In the genomic region with DNA sequence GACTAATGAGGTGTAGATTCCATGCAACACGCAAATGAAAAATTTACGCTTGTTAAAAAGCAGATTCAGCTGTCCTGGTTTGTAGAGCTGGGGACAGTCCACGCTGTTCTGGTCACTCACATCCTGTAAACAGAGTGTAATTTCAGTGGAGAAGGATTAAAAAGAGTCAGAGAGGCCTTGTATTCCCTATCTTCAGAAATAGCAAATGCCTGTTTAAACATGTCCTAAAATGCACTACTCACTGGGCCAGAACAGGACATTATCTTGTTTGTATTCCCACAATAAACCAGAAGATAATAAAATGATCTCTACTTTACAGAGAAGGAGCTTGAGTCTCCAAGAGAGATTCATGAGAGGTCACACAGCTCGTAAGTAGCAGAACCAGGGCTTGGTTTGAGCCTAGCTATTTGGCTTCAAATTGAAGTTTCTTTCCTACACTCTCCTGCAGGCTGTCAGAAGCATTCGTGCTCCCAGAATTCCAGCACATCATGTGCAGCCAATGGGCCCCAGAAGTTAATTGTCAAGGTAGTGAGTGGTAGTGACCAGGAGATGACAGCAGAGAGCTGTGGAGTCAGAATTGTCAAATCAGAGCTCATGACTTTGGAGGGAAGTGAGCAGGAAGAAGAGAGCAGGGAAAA, we compare ENCODE assay signal across 9 cellular contexts.
DNase-seq lines count a peak whose midpoint lies in the region; ATAC-seq and TF ChIP-seq lines count a peak whose summit lies in the region.
"Had no signal": no experiment of that assay in that cellular context is flagged by ENCODE, and none has a peak within 500 bp of the region (broad histone marks: within the 10 kb centered on the region; RNA-seq: fewer than 3 reads in every experiment).

No MANE protein-coding gene starts in this region.

- peaks cover 7 to 37% (median 27%) of the 10 kb centered on the region in 4 donors for H3K4me1 ChIP-seq in tibial artery

- intact Hi-C loops in tibial artery (cut with DNase I; ENCODE audit: low total_unique reads), result no loop called here

- no peaks in the 10 kb centered on the region for H3K9me3 ChIP-seq in tibial artery

- H3K36me3 ChIP-seq in brain microvascular endothelial cell (replicated peaks) (no peaks in the 10 kb centered on the region), tibial artery (no peaks in the 10 kb centered on the region)

- no peak overlapping the region for H3K4me3 ChIP-seq in brain microvascular endothelial cell (ENCODE audit: low read depth, low read length)
- H3K4me3 ChIP-seq in tibial artery, result no peak overlapping the region

- in situ Hi-C loops in brain microvascular endothelial cell (cut with HindIII; ENCODE audit: low pct_ligation_motif_present, low sequenced_read_pairs), result no loop called here

- DNase-seq in HuH-7.5 (ENCODE audit: low spot score), result peak; percentile 12
- DNase-seq in brain microvascular endothelial cell, result no peak
- no peak for DNase-seq in left lobe of liver (ENCODE audit: low spot score)
- peak; percentile 35 to 67 for DNase-seq in tibial artery
- DNase-seq in KG1 (lab: John Stamatoyannopoulos, UW), result no peak
- no peak for DNase-seq in DMS 273 treated with DMSO at 0.1 percent for 48 hours (lab: John Stamatoyannopoulos, UW)
- no peak for DNase-seq in stimulated activated CD4-positive, alpha-beta T cell treated with anti-CD3 and anti-CD28 coated beads, Interleukin-12 subunit alpha, Interleukin-12 subunit beta, amount 100 ng/mL, for 4 hours
- DNase-seq: T-helper 2 cell had no signal

- H3K27ac ChIP-seq in brain microvascular endothelial cell (no peak overlapping the region), tibial artery (peak overlapping the region; percentile 80 to 86)

- ATAC-seq in left lobe of liver (peak; percentile 94), HG03520 (IDR thresholded peaks at IDR 0.05; ENCODE audit: unreplicated experiment) (no peak)

- TF ChIP-seq CTCF in brain microvascular endothelial cell (IDR thresholded peaks at IDR 0.05; ENCODE audit: low read depth, low read length, missing control alignments) (peak; percentile 20), tibial artery (IDR thresholded peaks at IDR 0.05) (peak; percentile 14 to 27)

- H3K27me3 ChIP-seq in brain microvascular endothelial cell (replicated peaks), result no peaks in the 10 kb centered on the region
- H3K27me3 ChIP-seq in tibial artery, result no peaks in the 10 kb centered on the region

Comparison
In these comparisons a context has a peak if more than half of its experiments do, and no peak if none do; other contexts are left out.
1. DNase-seq: peak in HuH-7.5 (single experiment) and tibial artery (2 of 2); none in brain microvascular endothelial cell (single experiment), left lobe of liver (single experiment), KG1 (single experiment), DMS 273 treated with DMSO at 0.1 percent for 48 hours (single experiment) and stimulated activated CD4-positive, alpha-beta T cell treated with anti-CD3 and anti-CD28 coated beads, Interleukin-12 subunit alpha, Interleukin-12 subunit beta, amount 100 ng/mL, for 4 hours (single experiment).